9 cellular contexts compared by ENCODE assay signal in the genomic region with DNA sequence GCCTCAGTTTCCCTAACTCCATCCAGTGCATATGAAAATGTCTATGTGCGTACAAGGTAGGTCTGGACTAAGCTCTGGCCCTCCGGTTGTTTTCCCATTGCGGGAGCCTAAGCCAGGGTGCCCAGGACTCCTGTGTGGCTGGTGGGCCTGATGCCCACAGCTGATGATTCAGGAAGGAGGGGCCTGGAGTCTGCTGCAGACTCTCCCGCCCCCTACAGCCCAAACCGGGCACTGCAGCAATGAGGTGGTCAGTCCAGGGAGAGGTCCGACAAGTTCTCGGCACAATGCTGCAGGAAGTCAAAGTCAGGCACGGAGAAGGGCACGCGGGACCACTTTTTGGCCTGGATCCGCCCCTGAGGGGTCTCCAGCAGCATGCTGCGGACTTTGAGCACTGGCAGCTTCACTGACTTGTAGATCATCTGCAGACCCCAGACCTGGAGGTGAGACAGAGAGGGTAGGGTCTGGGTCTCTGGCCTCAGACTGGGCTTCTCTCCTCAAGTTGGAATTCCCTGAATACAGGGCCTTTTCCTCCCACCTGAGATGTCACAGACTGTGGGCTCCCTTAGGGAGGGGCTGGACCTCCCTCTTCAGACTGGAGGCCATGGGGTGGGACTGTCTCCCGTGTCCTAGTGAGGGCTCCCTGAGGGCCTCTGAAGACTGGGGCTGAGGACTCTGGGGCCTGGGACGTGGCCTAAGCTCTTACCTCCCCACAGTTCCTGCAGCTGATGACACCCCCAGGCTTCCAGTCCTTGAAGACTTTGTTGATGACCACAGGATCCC. TPM values are rescaled to one million over a fixed set of nuclear protein-coding genes. Genes with fewer than 3 reads are reported as not detected.
DNase-seq lines count a peak whose midpoint lies in the region; ATAC-seq and TF ChIP-seq lines count a peak whose summit lies in the region.
"Had no signal": no experiment of that assay in that cellular context is flagged by ENCODE, and none has a peak within 500 bp of the region (broad histone marks: within the 10 kb centered on the region; RNA-seq: fewer than 3 reads in every experiment).

No MANE protein-coding gene starts in this region.

- TF ChIP-seq CTCF in AG10803 (conservative IDR thresholded peaks at IDR 0.05; ENCODE audit: low read length) = peak; percentile 76
- peak; percentile 84 for TF ChIP-seq CTCF in PC-9 (conservative IDR thresholded peaks at IDR 0.05)
- peak; percentile 97 for TF ChIP-seq CTCF in fibroblast of the aortic adventitia (IDR thresholded peaks at IDR 0.05; ENCODE audit: insufficient read depth, low read length)
- TF ChIP-seq CTCF in tibial nerve (IDR thresholded peaks at IDR 0.05) = peak; percentile 63 to 84 (median 79)

- H3K27me3 Mint-ChIP-seq in activated T-cell treated with anti-CD3 and anti-CD28 coated beads, Interleukin-2, amount 50 U/mL, for 72 hours (ENCODE audit: low read depth) = peaks cover 15% of the 10 kb centered on the region

- no peaks in the 10 kb centered on the region for H3K4me1 ChIP-seq in PC-9 (replicated peaks; ENCODE audit: insufficient read depth)
- peaks cover 0 to 21% (median 12%) of the 10 kb centered on the region in 4 donors for H3K4me1 ChIP-seq in tibial nerve

- no peaks in the 10 kb centered on the region for H4K20me1 ChIP-seq in PC-9 (ENCODE audit: insufficient read depth)

- ATAC-seq in activated T-cell treated with anti-CD3 and anti-CD28 coated beads, Interleukin-2, amount 50 U/mL, for 72 hours (replicated peaks in 1 of 2) = peak; percentile 79 to 82

- H3K4me3 ChIP-seq in AG10803 (ENCODE audit: low read length) (no peak overlapping the region), PC-9 (no peak overlapping the region), fibroblast of the aortic adventitia (ENCODE audit: low read depth, low read length) (no peak overlapping the region), tibial nerve (no peak overlapping the region)

- peaks cover 10% of the 10 kb centered on the region for H3K4me1 Mint-ChIP-seq in activated T-cell treated with anti-CD3 and anti-CD28 coated beads, Interleukin-2, amount 50 U/mL, for 72 hours (ENCODE audit: low read depth)

- H3K27me3 ChIP-seq in PC-9 (ENCODE audit: insufficient read depth, low read depth) (peaks cover 6% of the 10 kb centered on the region; the same call in 1 of the 2 replicates), tibial nerve (peaks cover 0 to 19% of the 10 kb centered on the region in 2 donors)

- no peaks in the 10 kb centered on the region for H3K9me3 Mint-ChIP-seq in activated T-cell treated with anti-CD3 and anti-CD28 coated beads, Interleukin-2, amount 50 U/mL, for 72 hours
- H3K9me3 Mint-ChIP-seq: stimulated activated naive CD8-positive, alpha-beta T cell treated with anti-CD3 and anti-CD28 coated beads, Interleukin-15, Interleukin-2, amounts not matched to agents 100 ng/mL and 50 ng/mL, for 24 hours had no signal

- POLR2A ChIA-PET in PC-9 (lab: Charles Lee; ENCODE audit: unreplicated experiment) = no interaction called here

- no TSS peak for BruUV-seq in PC-9 (replicated peaks; lab: Mats Ljungman, UMichigan)

- H3K9me2 ChIP-seq in PC-9 (ENCODE audit: insufficient read depth) = no peaks in the 10 kb centered on the region

- H3K27ac ChIP-seq in PC-9 = no peak overlapping the region
- H3K27ac ChIP-seq in tibial nerve = no peak overlapping the region

- DNase-seq in AG10803 (ENCODE audit: low read depth) (peak; percentile 57), GM19238 (ENCODE audit: insufficient read length, low spot score) (peak; percentile 69), PC-9 (peak in 1 of 2 experiments; percentile 56), fibroblast of the aortic adventitia (ENCODE audit: low read depth) (peak; percentile 74), nucleus accumbens (lab: John Stamatoyannopoulos, UW) (peak in 49 of 56 donors; percentile 3 to 84 (median 34)), tibial nerve (ENCODE audit: low spot score in 2 of 2) (peak; percentile 63 to 86), DMS79 treated with DMSO at 0.1 percent for 48 hours (lab: John Stamatoyannopoulos, UW) (no peak)
- peak; percentile 82 to 88 for DNase-seq in activated T-cell treated with anti-CD3 and anti-CD28 coated beads, Interleukin-2, amount 50 U/mL, for 72 hours

- no peak overlapping the region for H3K4me2 ChIP-seq in PC-9

- no peak for TF ChIP-seq POLR2A in tibial nerve (IDR thresholded peaks at IDR 0.05)

- intact Hi-C loops in PC-9 (cut with micrococcal nuclease; ENCODE audit: unreplicated experiment) = loop anchor here (1.0 to 5.0 kb wide), 2 partner anchors 49 to 138 kb away; partner anchors contain the start of gene C17orf113

- H3K36me3 ChIP-seq in PC-9 (ENCODE audit: low read depth) (no peaks in the 10 kb centered on the region), tibial nerve (peaks cover 0 to 33% (median 0%) of the 10 kb centered on the region in 3 donors)

- peaks cover 5% of the 10 kb centered on the region; the same call in 1 of the 2 replicates for H3F3A ChIP-seq in PC-9 (ENCODE audit: insufficient read depth, low read depth)

- H3K9me3 ChIP-seq in PC-9 (ENCODE audit: insufficient read depth, low read depth) (no peaks in the 10 kb centered on the region), tibial nerve (no peaks in the 10 kb centered on the region)

- H3K36me3 Mint-ChIP-seq in activated T-cell treated with anti-CD3 and anti-CD28 coated beads, Interleukin-2, amount 50 U/mL, for 72 hours (ENCODE audit: insufficient read depth in 2 of 2) = no peaks in the 10 kb centered on the region

- H3K27ac Mint-ChIP-seq in activated T-cell treated with anti-CD3 and anti-CD28 coated beads, Interleukin-2, amount 50 U/mL, for 72 hours = no peak overlapping the region
- H3K27ac Mint-ChIP-seq: stimulated activated naive CD8-positive, alpha-beta T cell treated with anti-CD3 and anti-CD28 coated beads, Interleukin-15, Interleukin-2, amounts not matched to agents 100 ng/mL and 50 ng/mL, for 24 hours had no signal

- CTCF ChIA-PET in PC-9 (lab: Charles Lee) = no interaction called here

- no peak overlapping the region for H3K4me3 Mint-ChIP-seq in activated T-cell treated with anti-CD3 and anti-CD28 coated beads, Interleukin-2, amount 50 U/mL, for 72 hours
- H3K4me3 Mint-ChIP-seq: stimulated activated naive CD8-positive, alpha-beta T cell treated with anti-CD3 and anti-CD28 coated beads, Interleukin-15, Interleukin-2, amounts not matched to agents 100 ng/mL and 50 ng/mL, for 24 hours had no signal

- no peaks in the 10 kb centered on the region for H3K79me2 ChIP-seq in PC-9 (ENCODE audit: low read depth)

- WGBS in tibial nerve, 2 donors = 25 to 30% methylated on average over 12 to 14 of the region's 14 CpGs

- H2AFZ ChIP-seq in PC-9 = no peak overlapping the region

- TF ChIP-seq EP300 in tibial nerve (IDR thresholded peaks at IDR 0.05) = no peak

RNA-seq across cellular contexts. Expression of gene ZNF385C, which starts 3.4 kb away (rescaled TPM):
- total RNA-seq in PC-9 (2021) (1.7 and 2.1 TPM in 2 replicates), fibroblast of the aortic adventitia (ENCODE audit: low replicate concordance) (not detected in 2 replicates), tibial nerve (1 to 10 TPM in 1 of 4 donors, under 1 TPM in 1, not detected in 2; 0.20 to 1.5 TPM)
- total RNA-seq in activated T-cell treated with anti-CD3 and anti-CD28 coated beads, Interleukin-2, amount 50 U/mL, for 72 hours = 1 to 10 TPM; 1.1 to 1.6 TPM

RNA-seq across cellular contexts. Expression of gene DHX58, which starts 10.8 kb away (rescaled TPM):
- total RNA-seq in PC-9 (2021) (17.9 and 26.0 TPM in 2 replicates), fibroblast of the aortic adventitia (ENCODE audit: low replicate concordance) (11.3 and 24.3 TPM in 2 replicates), tibial nerve (10 to 100 TPM; 15.9 to 29.4 (median 21.7) TPM)
- 10 to 100 TPM; 33.2 to 62.0 TPM for total RNA-seq in activated T-cell treated with anti-CD3 and anti-CD28 coated beads, Interleukin-2, amount 50 U/mL, for 72 hours

RNA-seq across cellular contexts. Expression of gene KAT2A, which starts 19.5 kb away (rescaled TPM):
- total RNA-seq in PC-9 (2021) (42.1 and 47.6 TPM in 2 replicates), fibroblast of the aortic adventitia (ENCODE audit: low replicate concordance) (8.5 and 13.7 TPM in 2 replicates), tibial nerve (100 to 1,000 TPM in 2 of 4 donors, 10 to 100 TPM in 2; 92.2 to 143 (median 105) TPM)
- 10 to 100 TPM; 33.3 to 41.4 TPM for total RNA-seq in activated T-cell treated with anti-CD3 and anti-CD28 coated beads, Interleukin-2, amount 50 U/mL, for 72 hours

RNA-seq across cellular contexts. Expression of gene HSPB9, which starts 20.9 kb away (rescaled TPM):
- total RNA-seq in PC-9 (2021) = 0.33 TPM in 1 of 2 replicates, not detected in the other
- under 1 TPM in 1 of 2 donors, not detected in 1; 0.28 TPM for total RNA-seq in activated T-cell treated with anti-CD3 and anti-CD28 coated beads, Interleukin-2, amount 50 U/mL, for 72 hours
- total RNA-seq in fibroblast of the aortic adventitia (ENCODE audit: low replicate concordance) = not detected in 2 replicates
- under 1 TPM in 1 of 4 donors, not detected in 3; 0.22 TPM for total RNA-seq in tibial nerve

RNA-seq across cellular contexts. Expression of gene C17orf113, which starts 51.3 kb away (rescaled TPM):
- 3.4 and 3.7 TPM in 2 replicates for total RNA-seq in PC-9 (2021)
- 1 to 10 TPM in 1 of 2 donors, under 1 TPM in 1; 0.86 to 1.3 TPM for total RNA-seq in activated T-cell treated with anti-CD3 and anti-CD28 coated beads, Interleukin-2, amount 50 U/mL, for 72 hours
- total RNA-seq in fibroblast of the aortic adventitia (ENCODE audit: low replicate concordance) = 0.09 and 0.49 TPM in 2 replicates
- 1 to 10 TPM; 1.2 to 2.9 (median 2.1) TPM for total RNA-seq in tibial nerve
